Comparison of ENCODE assay signal across 8 cellular contexts in genomic region chr4:41212221-41213203, GRCh38. TPM values are rescaled to one million over a fixed set of nuclear protein-coding genes. Genes with fewer than 3 reads are reported as not detected.
DNase-seq lines count a peak whose midpoint lies in the region; ATAC-seq, FAIRE-seq and TF ChIP-seq lines count a peak whose summit lies in the region.

No MANE protein-coding gene starts in this region.

- ATAC-seq in HG02981 (IDR thresholded peaks at IDR 0.05; ENCODE audit: unreplicated experiment) = no peak

- TF ChIP-seq CTCF in HFF-Myc (IDR thresholded peaks at IDR 0.05; ENCODE audit: low read depth, low read length, missing control alignments) (peak; percentile 72), dorsolateral prefrontal cortex (IDR thresholded peaks at IDR 0.05 in 54 of 56, conservative IDR thresholded peaks at IDR 0.05 in 2 of 56; ENCODE audit: low read depth in 1 of 56, partially characterized antibody in 56 of 56) (peak; percentile 34 to 88 (median 66)), mesothelial cell of epicardium (IDR thresholded peaks at IDR 0.05; ENCODE audit: unreplicated experiment) (peak; percentile 25)

- H3K4me3 ChIP-seq in HFF-Myc (replicated peaks; ENCODE audit: low read depth, low read length) = peak overlapping the region; percentile 84
- H3K4me3 ChIP-seq in dorsolateral prefrontal cortex = peak overlapping the region; percentile 60 to 98 (median 87)

- peaks cover 4% of the 10 kb centered on the region for H3K9me3 Mint-ChIP-seq in mesothelial cell of epicardium

- peak overlapping the region in 46 of 59 donors; percentile 6 to 95 (median 93) for H3K27ac ChIP-seq in dorsolateral prefrontal cortex

- no peaks in the 10 kb centered on the region for H3K27me3 ChIP-seq in dorsolateral prefrontal cortex

- intact Hi-C loops in dorsolateral prefrontal cortex (cut with DNase I) = loop anchor here (2.0 to 10.0 kb wide), 5 partner anchors 64 to 478 kb away; no protein-coding TSS in a partner anchor

- peak overlapping the region; percentile 75 for H3K27ac Mint-ChIP-seq in mesothelial cell of epicardium

- no peaks in the 10 kb centered on the region for H3K27me3 Mint-ChIP-seq in mesothelial cell of epicardium (ENCODE audit: low read depth)

- H3K4me1 Mint-ChIP-seq in mesothelial cell of epicardium = peaks cover 47% of the 10 kb centered on the region

- no peaks in the 10 kb centered on the region for H3K36me3 Mint-ChIP-seq in mesothelial cell of epicardium

- peak overlapping the region; percentile 79 for H3K4me3 Mint-ChIP-seq in mesothelial cell of epicardium

- peak; percentile 69 for FAIRE-seq in urothelium cell line (lab: Jason Lieb, UNC)

- DNase-seq in EH (ENCODE audit: low read depth) = peak; percentile 70
- peak; percentile 52 for DNase-seq in HFF-Myc (ENCODE audit: extremely low read depth, low read depth)
- DNase-seq in RKO (ENCODE audit: low spot score) = peak; percentile 69
- peak in 4 of 10 donors; percentile 44 to 57 (median 48) for DNase-seq in dorsolateral prefrontal cortex
- DNase-seq in mesothelial cell of epicardium (ENCODE audit: low spot score in 2 of 2, unreplicated experiment in 2 of 2) = no peak
- peak; percentile 66 for DNase-seq in urothelium cell line (ENCODE audit: low spot score)
- no peak for DNase-seq in NCI-H1105 (lab: John Stamatoyannopoulos, UW)

RNA-seq across cellular contexts. Expression of gene APBB2, which starts 1.8 kb away (rescaled TPM):
- 100 to 1,000 TPM in 78 of 120 experiments, 10 to 100 TPM in 42; 71.7 to 260 (median 112) TPM for total RNA-seq in dorsolateral prefrontal cortex
- total RNA-seq in mesothelial cell of epicardium = 56.6 to 63.5 TPM (median 63.2 TPM) in 3 replicates

RNA-seq across cellular contexts. Expression of gene UCHL1, which starts 44.2 kb away (rescaled TPM):
- total RNA-seq in dorsolateral prefrontal cortex = 1,000 to 10,000 TPM in 92 of 120 experiments, 100 to 1,000 TPM in 28; 402 to 1,618 (median 1,227) TPM
- total RNA-seq in mesothelial cell of epicardium = 161 to 181 TPM (median 163 TPM) in 3 replicates

Comparison
In these comparisons a context has a peak if more than half of its experiments do, and no peak if none do; other contexts are left out.
1. DNase-seq: peak in EH (single experiment), HFF-Myc (single experiment), RKO (single experiment) and urothelium cell line (single experiment); none in mesothelial cell of epicardium (0 of 2) and NCI-H1105 (single experiment).
2. Peak in every context shown above with its lines, with median percentiles within 50 percentile points of each other: CTCF ChIP-seq.